23 cellular contexts compared by ENCODE assay signal in genomic region chr2:15684161-15685042, GRCh38.
DNase-seq lines count a peak whose midpoint lies in the region; ATAC-seq and TF ChIP-seq lines count a peak whose summit lies in the region.
"Had no signal": no experiment of that assay in that cellular context is flagged by ENCODE, and none has a peak within 500 bp of the region (broad histone marks: within the 10 kb centered on the region; RNA-seq: fewer than 3 reads in every experiment).

No MANE protein-coding gene starts in this region.

- TF ChIP-seq CTCF in H9 (conservative IDR thresholded peaks at IDR 0.05) (no peak), neural progenitor cell (IDR thresholded peaks at IDR 0.05) (no peak)

- no peaks in the 10 kb centered on the region for H3K23me2 ChIP-seq in H9 (ENCODE audit: insufficient read length, low read depth, low read length, poor library complexity, severe bottlenecking)

- no peak overlapping the region for H3K4me2 ChIP-seq in H9 (ENCODE audit: insufficient read depth, insufficient read length, low read length)
- no peak overlapping the region for H3K4me2 ChIP-seq in neural progenitor cell
- H3K4me2 ChIP-seq: A549; BLaER1 treated with 17β-estradiol and CSF1 and Interleukin-3, amounts not matched to agents 10 nM and 100 nM had no signal

- H3K9me3 ChIP-seq in H9 (ENCODE audit: control insufficient read depth, low read depth, low read length) (no peaks in the 10 kb centered on the region), neural progenitor cell (ENCODE audit: low read depth) (peaks cover 2% of the 10 kb centered on the region)
- H3K9me3 ChIP-seq: A549, BE2C, HAP-1 had no signal

- H3K18ac ChIP-seq in H9 (ENCODE audit: insufficient read length, low read depth, low read length): no peak overlapping the region

- no peak overlapping the region for H3K9ac ChIP-seq in H9 (ENCODE audit: extremely low read depth, insufficient read length, low read length)
- no peak overlapping the region for H3K9ac ChIP-seq in neural progenitor cell
- H3K9ac ChIP-seq: BLaER1 treated with 17β-estradiol and CSF1 and Interleukin-3, amounts not matched to agents 10 nM and 100 nM; GM23248 had no signal

- no CpG with 5 or more reads among the region's 13 CpGs for WGBS in H9 (ENCODE audit: extremely low coverage, insufficient read length, low lambda C conversion rate)

- H4K91ac ChIP-seq in H9 (ENCODE audit: insufficient read length, low read depth, low read length): no peak overlapping the region

- H3K4me3 ChIP-seq in neural progenitor cell: no peak overlapping the region
- H3K4me3 ChIP-seq: A549; BLaER1 treated with 17β-estradiol and CSF1 and Interleukin-3, amounts not matched to agents 10 nM and 100 nM; GM23248; HAP-1 had no signal

- no peaks in the 10 kb centered on the region for H3F3A ChIP-seq in neural progenitor cell (ENCODE audit: low read depth)

- H3K23ac ChIP-seq in H9 (ENCODE audit: insufficient read length, low read depth, low read length): no peak overlapping the region

- no peak overlapping the region for H2BK5ac ChIP-seq in H9 (ENCODE audit: insufficient read length, low read length)

- H3K79me1 ChIP-seq in H9 (ENCODE audit: insufficient read depth, low read depth, low read length, poor library complexity, severe bottlenecking): no peaks in the 10 kb centered on the region

- H3K4me1 Mint-ChIP-seq in H9: peaks cover 0 to 9% of the 10 kb centered on the region in 2 experiments
- no peaks in the 10 kb centered on the region for H3K4me1 Mint-ChIP-seq in central memory CD8-positive, alpha-beta T cell
- peaks cover 19% of the 10 kb centered on the region for H3K4me1 Mint-ChIP-seq in neural progenitor cell
- no peaks in the 10 kb centered on the region for H3K4me1 Mint-ChIP-seq in activated CD4-positive, alpha-beta T cell treated with anti-CD3 and anti-CD28 coated beads, Interleukin-2, amount 10 ng/mL, durations not matched to agents 7 days and 5 days
- H3K4me1 Mint-ChIP-seq: CD8-positive, alpha-beta memory T cell had no signal

- no peak overlapping the region for H3K27ac ChIP-seq in H9 (ENCODE audit: insufficient read length, low read depth, low read length)
- H3K27ac ChIP-seq in neural progenitor cell: no peak overlapping the region
- H3K27ac ChIP-seq: A549; BLaER1 treated with 17β-estradiol and CSF1 and Interleukin-3, amounts not matched to agents 10 nM and 100 nM; GM23248 had no signal

- no peak overlapping the region for H3K56ac ChIP-seq in H9 (ENCODE audit: insufficient read length, low read depth, low read length)

- peak overlapping the region; percentile 54; the same call in 1 of the 2 replicates for H3K14ac ChIP-seq in H9 (ENCODE audit: insufficient read depth, low read length)

- no peak overlapping the region for H4K5ac ChIP-seq in H9 (ENCODE audit: insufficient read length, low read depth, low read length)

- no peak overlapping the region for H2AK5ac ChIP-seq in H9 (ENCODE audit: insufficient read length, low read length)

- 0 out of 2 replicates have a peak, but pooled peaks cover 2% of the 10 kb centered on the region for H3K27me3 Mint-ChIP-seq in H9 (ENCODE audit: low read depth)
- peaks cover 33% of the 10 kb centered on the region for H3K27me3 Mint-ChIP-seq in central memory CD8-positive, alpha-beta T cell
- peaks cover 6% of the 10 kb centered on the region for H3K27me3 Mint-ChIP-seq in neural progenitor cell (ENCODE audit: insufficient read depth, low read depth)
- peaks cover 2% of the 10 kb centered on the region for H3K27me3 Mint-ChIP-seq in activated CD4-positive, alpha-beta T cell treated with anti-CD3 and anti-CD28 coated beads, Interleukin-2, amount 10 ng/mL, durations not matched to agents 7 days and 5 days

- no peak overlapping the region for H2BK20ac ChIP-seq in H9 (ENCODE audit: low read depth, low read length, poor library complexity, severe bottlenecking)

- H3K4ac ChIP-seq in H9 (ENCODE audit: low read depth, low read length): no peak overlapping the region

- DNase-seq in H9: no peak
- DNase-seq in central memory CD8-positive, alpha-beta T cell (ENCODE audit: low spot score in 2 of 2): no peak
- DNase-seq in neural progenitor cell (ENCODE audit: low spot score): peak; percentile 50
- no peak for DNase-seq in HK-2 (ENCODE audit: unreplicated experiment)
- no peak for DNase-seq in activated CD4-positive, alpha-beta T cell treated with anti-CD3 and anti-CD28 coated beads, Interleukin-2, amount 10 ng/mL, durations not matched to agents 7 days and 5 days
- no peak for DNase-seq in Kasumi-1 (lab: John Stamatoyannopoulos, UW)
- DNase-seq: 8988T; ACHN; AML-193; BE2C; CD4-positive, alpha-beta T cell; CD8-positive, alpha-beta memory T cell; DMS 273 treated with DMSO at 0.1 percent for 48 hours; DMS53; DMS79 treated with DMSO at 0.1 percent for 48 hours; GF-D8; GM23248; HFFc6 had no signal

- H3K4me1 ChIP-seq in H9 (ENCODE audit: insufficient read depth, low read length): no peaks in the 10 kb centered on the region
- peaks cover 12% of the 10 kb centered on the region for H3K4me1 ChIP-seq in neural progenitor cell
- H3K4me1 ChIP-seq: A549, BE2C, HAP-1 had no signal

- no peak overlapping the region for H3K4me3 Mint-ChIP-seq in H9
- no peak overlapping the region for H3K4me3 Mint-ChIP-seq in central memory CD8-positive, alpha-beta T cell
- H3K4me3 Mint-ChIP-seq in neural progenitor cell: no peak overlapping the region
- H3K4me3 Mint-ChIP-seq in activated CD4-positive, alpha-beta T cell treated with anti-CD3 and anti-CD28 coated beads, Interleukin-2, amount 10 ng/mL, durations not matched to agents 7 days and 5 days: no peak overlapping the region
- H3K4me3 Mint-ChIP-seq: CD14-positive monocyte; CD4-positive, alpha-beta T cell; CD8-positive, alpha-beta memory T cell; HFFc6 had no signal

- peaks cover 15 to 21% of the 10 kb centered on the region in 2 experiments for H3K9me3 Mint-ChIP-seq in H9
- peaks cover 3% of the 10 kb centered on the region for H3K9me3 Mint-ChIP-seq in central memory CD8-positive, alpha-beta T cell
- peaks cover 15% of the 10 kb centered on the region for H3K9me3 Mint-ChIP-seq in neural progenitor cell
- H3K9me3 Mint-ChIP-seq in activated CD4-positive, alpha-beta T cell treated with anti-CD3 and anti-CD28 coated beads, Interleukin-2, amount 10 ng/mL, durations not matched to agents 7 days and 5 days: no peaks in the 10 kb centered on the region
- H3K9me3 Mint-ChIP-seq: CD4-positive, alpha-beta T cell; CD8-positive, alpha-beta memory T cell; HFFc6 had no signal

- no peak overlapping the region for H4K8ac ChIP-seq in H9 (replicated peaks; ENCODE audit: insufficient read length, low read depth, low read length)

- CTCF ChIA-PET in activated CD4-positive, alpha-beta T cell treated with anti-CD3 and anti-CD28 coated beads, Interleukin-2, amount 10 ng/mL, durations not matched to agents 7 days and 5 days (lab: Charles Lee): no interaction called here

- H2AFZ ChIP-seq in H9 (ENCODE audit: low read length) (no peak overlapping the region), neural progenitor cell (replicated peaks) (no peak overlapping the region)
- H2AFZ ChIP-seq: GM23248 had no signal

- no peak overlapping the region; a peak in 1 of 7 replicates for H3K27ac Mint-ChIP-seq in H9
- H3K27ac Mint-ChIP-seq in central memory CD8-positive, alpha-beta T cell (ENCODE audit: low read depth): peak overlapping the region; percentile 59
- peak overlapping the region; percentile 64 for H3K27ac Mint-ChIP-seq in neural progenitor cell
- no peak overlapping the region for H3K27ac Mint-ChIP-seq in activated CD4-positive, alpha-beta T cell treated with anti-CD3 and anti-CD28 coated beads, Interleukin-2, amount 10 ng/mL, durations not matched to agents 7 days and 5 days
- H3K27ac Mint-ChIP-seq: CD14-positive monocyte; CD4-positive, alpha-beta T cell; CD8-positive, alpha-beta memory T cell; HFFc6 had no signal

- H3K36me3 ChIP-seq in neural progenitor cell: no peaks in the 10 kb centered on the region
- H3K36me3 ChIP-seq: BE2C; BLaER1 treated with 17β-estradiol and CSF1 and Interleukin-3, amounts not matched to agents 10 nM and 100 nM; HAP-1 had no signal

- H2BK15ac ChIP-seq in H9 (ENCODE audit: low read depth, low read length): no peak overlapping the region

- H3K79me2 ChIP-seq in H9 (ENCODE audit: insufficient read depth, low read length): no peaks in the 10 kb centered on the region
- H3K79me2 ChIP-seq in neural progenitor cell (ENCODE audit: low read depth): no peaks in the 10 kb centered on the region

- H4K20me1 ChIP-seq in H9 (ENCODE audit: control insufficient read depth, insufficient read depth, insufficient read length): no peaks in the 10 kb centered on the region
- no peaks in the 10 kb centered on the region for H4K20me1 ChIP-seq in neural progenitor cell (ENCODE audit: low read depth)
- H4K20me1 ChIP-seq: BLaER1 treated with 17β-estradiol and CSF1 and Interleukin-3, amounts not matched to agents 10 nM and 100 nM had no signal

- H3K27me3 ChIP-seq in H9 (ENCODE audit: insufficient read depth, low read length): no peaks in the 10 kb centered on the region
- no peaks in the 10 kb centered on the region for H3K27me3 ChIP-seq in neural progenitor cell
- H3K27me3 ChIP-seq: BLaER1 treated with 17β-estradiol and CSF1 and Interleukin-3, amounts not matched to agents 10 nM and 100 nM had no signal

- H3T11ph ChIP-seq in H9 (ENCODE audit: low read length): no peak overlapping the region

- no peak overlapping the region for H2BK12ac ChIP-seq in H9 (ENCODE audit: insufficient read length, low read depth, low read length)

- H3K36me3 Mint-ChIP-seq in H9 (ENCODE audit: insufficient read depth in 1 of 3, low read depth in 3 of 3): peaks cover 4 to 17% (median 6%) of the 10 kb centered on the region in 3 experiments; a peak in 5 of 7 replicates
- H3K36me3 Mint-ChIP-seq in central memory CD8-positive, alpha-beta T cell (ENCODE audit: insufficient read depth): no peaks in the 10 kb centered on the region
- peaks cover 3% of the 10 kb centered on the region for H3K36me3 Mint-ChIP-seq in neural progenitor cell
- H3K36me3 Mint-ChIP-seq in activated CD4-positive, alpha-beta T cell treated with anti-CD3 and anti-CD28 coated beads, Interleukin-2, amount 10 ng/mL, durations not matched to agents 7 days and 5 days (ENCODE audit: low read depth): no peaks in the 10 kb centered on the region
- H3K36me3 Mint-ChIP-seq: CD14-positive monocyte; CD8-positive, alpha-beta memory T cell had no signal

- ATAC-seq in central memory CD8-positive, alpha-beta T cell (replicated peaks; ENCODE audit: extremely low read depth, poor library complexity, severe bottlenecking): no peak
- ATAC-seq in HG02588 (IDR thresholded peaks at IDR 0.05; ENCODE audit: unreplicated experiment): no peak

- no peak overlapping the region for H2BK120ac ChIP-seq in H9 (ENCODE audit: low read depth, low read length, poor library complexity, severe bottlenecking)

- POLR2A ChIA-PET in activated CD4-positive, alpha-beta T cell treated with anti-CD3 and anti-CD28 coated beads, Interleukin-2, amount 10 ng/mL, durations not matched to agents 7 days and 5 days (lab: Charles Lee): no interaction called here

Comparison
In these comparisons a context has a peak if more than half of its experiments do, and no peak if none do; other contexts are left out.
1. H3K27ac Mint-ChIP-seq: peak in central memory CD8-positive, alpha-beta T cell (single experiment) and neural progenitor cell (single experiment); none in H9 (0 of 3) and activated CD4-positive, alpha-beta T cell treated with anti-CD3 and anti-CD28 coated beads, Interleukin-2, amount 10 ng/mL, durations not matched to agents 7 days and 5 days (single experiment).